ENCODE assay signal across 1 cellular context in the genomic region with DNA sequence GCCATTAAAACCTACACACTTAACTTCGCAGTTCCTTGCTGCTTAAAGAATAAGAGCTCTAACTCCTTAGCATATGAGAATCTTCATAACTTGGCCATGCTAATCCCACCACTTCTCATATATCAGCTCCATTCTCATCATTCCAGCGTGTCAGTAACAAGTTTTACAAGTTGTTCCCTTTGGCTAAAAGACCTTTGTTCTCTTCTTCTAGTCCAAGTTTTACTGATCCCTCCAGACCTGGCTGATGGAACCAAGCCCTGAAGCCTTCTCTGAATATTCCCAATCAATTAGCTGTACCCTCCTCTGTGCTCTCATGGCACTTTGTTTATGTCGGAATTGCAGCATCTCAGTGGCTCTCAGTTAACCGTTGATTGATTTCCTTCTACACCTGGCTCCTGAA.
TF ChIP-seq lines count a peak whose summit lies in the region.

No MANE protein-coding gene starts in this region.

TF ChIP-seq in H1, 55 proteins besides CTCF, POLR2A, EP300 and RAD21:
- TF ChIP-seq POU5F1 (IDR thresholded peaks at IDR 0.05; ENCODE audit: low read depth, low read length) (no peak), CHD1 (IDR thresholded peaks at IDR 0.05; ENCODE audit: low read depth, low read length) (no peak)
